Comparison of ENCODE assay signal across 8 cellular contexts in the genomic region with DNA sequence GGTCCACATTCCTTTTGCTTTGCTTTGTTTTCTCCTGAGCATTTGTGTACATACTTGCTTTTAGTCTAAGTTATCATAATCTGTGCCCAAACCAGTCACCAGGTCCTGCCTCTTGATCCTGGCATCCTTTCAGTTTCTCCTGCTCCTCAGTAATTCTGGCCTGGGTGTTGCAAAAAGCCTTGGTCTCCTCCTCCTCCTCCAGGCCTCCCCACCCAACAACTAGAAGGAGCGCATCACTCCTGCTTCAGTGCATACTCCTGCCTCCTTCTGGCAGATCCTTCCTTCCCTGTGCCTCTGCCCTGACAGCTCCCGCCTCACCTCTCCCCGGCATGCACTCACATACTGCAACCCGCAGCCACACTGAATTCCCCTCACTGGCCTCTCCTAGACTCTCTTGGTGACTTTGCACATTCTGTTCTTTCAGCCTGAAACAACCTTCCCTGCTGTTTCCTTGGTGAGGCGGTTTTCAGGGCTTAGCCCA. TPM values are rescaled to one million over a fixed set of nuclear protein-coding genes. Genes with fewer than 3 reads are reported as not detected.
A peak's percentile ranks its signal among the peaks of the same experiment; 100 is the strongest.
DNase-seq lines count a peak whose midpoint lies in the region; ATAC-seq, FAIRE-seq and TF ChIP-seq lines count a peak whose summit lies in the region.

No MANE protein-coding gene starts in this region.

- peaks cover 27% of the 10 kb centered on the region for H4K20me1 ChIP-seq in smooth muscle cell (ENCODE audit: low read depth)

- peaks cover 17% of the 10 kb centered on the region for H3F3A ChIP-seq in smooth muscle cell (ENCODE audit: low read depth)

- TF ChIP-seq CTCF in brain microvascular endothelial cell (IDR thresholded peaks at IDR 0.05; ENCODE audit: low read depth, low read length, missing control alignments) (peak; percentile 52), smooth muscle cell (IDR thresholded peaks at IDR 0.05; ENCODE audit: borderline replicate concordance, insufficient read depth, poor library complexity, severe bottlenecking) (no peak)

- H3K27me3 ChIP-seq in brain microvascular endothelial cell (replicated peaks) (no peaks in the 10 kb centered on the region), smooth muscle cell (ENCODE audit: low read depth) (no peaks in the 10 kb centered on the region)

- no peaks in the 10 kb centered on the region for H3K9me3 ChIP-seq in smooth muscle cell (replicated peaks; ENCODE audit: low read depth)

- H3K4me3 ChIP-seq in brain microvascular endothelial cell (ENCODE audit: low read depth, low read length), result no peak overlapping the region
- H3K4me3 ChIP-seq in smooth muscle cell, result no peak overlapping the region

- WGBS in smooth muscle cell (ENCODE audit: low lambda C conversion rate), result 67% methylated on average over 5 of the region's 5 CpGs

- H3K9ac ChIP-seq in smooth muscle cell (ENCODE audit: low read depth), result no peak overlapping the region

- no peak for TF ChIP-seq POLR2A in H54 (IDR thresholded peaks at IDR 0.05; ENCODE audit: low read depth, low read length)

- H3K4me2 ChIP-seq in smooth muscle cell, result peak overlapping the region; percentile 94

- no peak overlapping the region for H2AFZ ChIP-seq in smooth muscle cell (ENCODE audit: low read depth)

- no peak for ATAC-seq in activated CD4-positive, CD25-positive, alpha-beta regulatory T cell treated with anti-CD3 and anti-CD28 coated beads, Interleukin-2, amount 50 U/mL, for 24 hours

- DNase-seq in H4 (ENCODE audit: low spot score) (peak; percentile 56), brain microvascular endothelial cell (peak; percentile 35), iPS-NIHi7 (ENCODE audit: extremely low spot score) (peak; percentile 68), smooth muscle cell (lab: John Stamatoyannopoulos, UW; ENCODE audit: unreplicated experiment) (no peak), NCI-H2081 treated with DMSO at 0.1 percent for 48 hours (lab: John Stamatoyannopoulos, UW) (no peak), H54 (ENCODE audit: insufficient read length, low spot score) (no peak), DMS79 treated with DMSO at 0.1 percent for 48 hours (lab: John Stamatoyannopoulos, UW) (no peak)

- peaks cover 10% of the 10 kb centered on the region for H3K79me2 ChIP-seq in smooth muscle cell (ENCODE audit: low read depth)

- no peak for FAIRE-seq in H54 (lab: Jason Lieb, UNC)

- H3K4me1 ChIP-seq in smooth muscle cell (ENCODE audit: low read depth), result peaks cover 20% of the 10 kb centered on the region

- H3K36me3 ChIP-seq in brain microvascular endothelial cell (replicated peaks) (no peaks in the 10 kb centered on the region), smooth muscle cell (ENCODE audit: low read depth) (no peaks in the 10 kb centered on the region)

- H3K27ac ChIP-seq in brain microvascular endothelial cell (peak overlapping the region; percentile 67), smooth muscle cell (ENCODE audit: low read depth) (peak overlapping the region; percentile 28)

- in situ Hi-C loops in brain microvascular endothelial cell (cut with HindIII; ENCODE audit: low pct_ligation_motif_present, low sequenced_read_pairs), result no loop called here

RNA-seq across cellular contexts. Expression of a gene that starts 2.3 kb away (rescaled TPM):
- 0.77 and 1.7 TPM in 2 replicates for total RNA-seq in H4 (2014; rRNA removed; shearing (Covaris generic))
- total RNA-seq in smooth muscle cell, result 2.8 and 4.6 TPM in 2 replicates
- 1.8 and 5.5 TPM in 2 replicates for polyA plus RNA-seq in smooth muscle cell

RNA-seq across cellular contexts. Expression of a gene that starts 34.4 kb away (rescaled TPM):
- 14.2 and 22.0 TPM in 2 replicates for total RNA-seq in H4 (2014; rRNA removed; shearing (Covaris generic))
- 8.0 and 10.8 TPM in 2 replicates for total RNA-seq in smooth muscle cell
- polyA plus RNA-seq in smooth muscle cell, result 10.5 and 13.0 TPM in 2 replicates

RNA-seq across cellular contexts. Expression of a gene that starts 58.2 kb away (rescaled TPM):
- 605 and 629 TPM in 2 replicates for total RNA-seq in H4 (2014; rRNA removed; shearing (Covaris generic))
- 380 TPM in 2 replicates for total RNA-seq in smooth muscle cell
- polyA plus RNA-seq in smooth muscle cell, result 376 and 384 TPM in 2 replicates

Comparison
In these comparisons a context has a peak if more than half of its experiments do, and no peak if none do; other contexts are left out.
1. DNase-seq: peak in H4 (single experiment), brain microvascular endothelial cell (single experiment) and iPS-NIHi7 (single experiment); none in smooth muscle cell (single experiment), NCI-H2081 treated with DMSO at 0.1 percent for 48 hours (single experiment), H54 (single experiment) and DMS79 treated with DMSO at 0.1 percent for 48 hours (single experiment).